Comparison of ENCODE assay signal across 10 cellular contexts in genomic region chr2:240919786-240920782, GRCh38. TPM values are rescaled to one million over a fixed set of nuclear protein-coding genes. Genes with fewer than 3 reads are reported as not detected.
DNase-seq lines count a peak whose midpoint lies in the region; ATAC-seq and TF ChIP-seq lines count a peak whose summit lies in the region.
"Had no signal": no experiment of that assay in that cellular context is flagged by ENCODE, and none has a peak within 500 bp of the region (broad histone marks: within the 10 kb centered on the region; RNA-seq: fewer than 3 reads in every experiment).

No MANE protein-coding gene starts in this region.

- H3K9ac ChIP-seq in BLaER1: no peak overlapping the region

- TF ChIP-seq CTCF in RWPE2 (IDR thresholded peaks at IDR 0.05; ENCODE audit: poor library complexity, severe bottlenecking): no peak
- no peak for TF ChIP-seq CTCF in psoas muscle (IDR thresholded peaks at IDR 0.05)

- H3K4me3 ChIP-seq in BLaER1 (no peak overlapping the region), RWPE2 (ENCODE audit: severe bottlenecking) (no peak overlapping the region), psoas muscle (no peak overlapping the region)

- intact Hi-C loops in cardiac septum (cut with DNase I) (no loop called here), psoas muscle (cut with DNase I) (no loop called here)

- 86 to 88% (median 86%) methylated on average over 29 to 31 of the region's 31 CpGs for WGBS in psoas muscle, 3 donors

- no peaks in the 10 kb centered on the region for H3K9me3 ChIP-seq in BLaER1
- no peaks in the 10 kb centered on the region for H3K9me3 ChIP-seq in RWPE2 (ENCODE audit: severe bottlenecking)
- no peaks in the 10 kb centered on the region for H3K9me3 ChIP-seq in psoas muscle

- H4K20me1 ChIP-seq in BLaER1: no peaks in the 10 kb centered on the region

- DNase-seq in RWPE2 (ENCODE audit: low spot score): peak; percentile 54
- peak; percentile 70 for DNase-seq in cardiac septum (ENCODE audit: low spot score)
- peak; percentile 3 to 46 for DNase-seq in psoas muscle
- DNase-seq in HK-2 (ENCODE audit: unreplicated experiment): no peak
- no peak for DNase-seq in NCI-H82 (lab: John Stamatoyannopoulos, UW)

- no peak for ATAC-seq in RWPE2 (ENCODE audit: low read depth)
- ATAC-seq in psoas muscle: no peak
- ATAC-seq in GM18517 (IDR thresholded peaks at IDR 0.05; ENCODE audit: unreplicated experiment): no peak
- ATAC-seq in GM19467 (IDR thresholded peaks at IDR 0.05; ENCODE audit: unreplicated experiment): no peak

- H3K27me3 ChIP-seq in BLaER1 (no peaks in the 10 kb centered on the region), RWPE2 (ENCODE audit: insufficient read depth, poor library complexity, severe bottlenecking) (no peaks in the 10 kb centered on the region), psoas muscle (ENCODE audit: insufficient read depth in 3 of 3, low read length in 2 of 3) (peaks cover 0 to 10% (median 6%) of the 10 kb centered on the region in 3 donors)

- H3K36me3 ChIP-seq in BLaER1 (no peaks in the 10 kb centered on the region), RWPE2 (ENCODE audit: low read depth) (no peaks in the 10 kb centered on the region), psoas muscle (ENCODE audit: insufficient read depth in 1 of 2, low read depth in 1 of 2) (no peaks in the 10 kb centered on the region)

- H3K27ac ChIP-seq in BLaER1 (0 out of 2 replicates have a peak overlapping the region, but pooled peaks have one; percentile 18), RWPE2 (ENCODE audit: poor library complexity, severe bottlenecking) (no peak overlapping the region), psoas muscle (no peak overlapping the region)
- H3K27ac ChIP-seq: epithelial cell of prostate had no signal

- H3K4me2 ChIP-seq in BLaER1: no peak overlapping the region

- peaks cover 54% of the 10 kb centered on the region for H3K4me1 ChIP-seq in BLaER1
- peaks cover 7% of the 10 kb centered on the region for H3K4me1 ChIP-seq in RWPE2 (ENCODE audit: insufficient read depth, poor library complexity, severe bottlenecking)
- H3K4me1 ChIP-seq in psoas muscle: no peaks in the 10 kb centered on the region

RNA-seq across cellular contexts. Expression of gene CROCC2, which starts 13.9 kb away (rescaled TPM):
- not detected for total RNA-seq in cardiac septum
- not detected for total RNA-seq in psoas muscle
- polyA plus RNA-seq in psoas muscle: under 1 TPM in 1 of 3 donors, not detected in 2; 0.01 TPM

RNA-seq across cellular contexts. Expression of gene MAB21L4, which starts 24.1 kb away (rescaled TPM):
- total RNA-seq in cardiac septum: not detected
- not detected for total RNA-seq in psoas muscle
- not detected for polyA plus RNA-seq in psoas muscle
- total RNA-seq: RPMI7951 had no signal

RNA-seq across cellular contexts. Expression of gene AGXT, which starts 51.5 kb away (rescaled TPM):
- total RNA-seq in cardiac septum: not detected
- total RNA-seq in psoas muscle: under 1 TPM in 1 of 4 donors, not detected in 3; 0.30 TPM
- polyA plus RNA-seq in psoas muscle: 1 to 10 TPM in 1 of 3 donors, under 1 TPM in 1, not detected in 1; 0.11 to 1.3 TPM

Comparison
In these comparisons a context has a peak if more than half of its experiments do, and no peak if none do; other contexts are left out.
1. DNase-seq: peak in RWPE2 (single experiment), cardiac septum (single experiment) and psoas muscle (2 of 2); none in HK-2 (single experiment) and NCI-H82 (single experiment).